Comparison of ENCODE assay signal across 8 cellular contexts in genomic region chr16:2884041-2884451, GRCh38. TPM values are rescaled to one million over a fixed set of nuclear protein-coding genes. Genes with fewer than 3 reads are reported as not detected.
DNase-seq lines count a peak whose midpoint lies in the region; ATAC-seq and TF ChIP-seq lines count a peak whose summit lies in the region.

No MANE protein-coding gene starts in this region.

- H4K20me1 ChIP-seq in KMS-11 (ENCODE audit: insufficient read depth), result no peaks in the 10 kb centered on the region

- H3K4me1 Mint-ChIP-seq in naive thymus-derived CD8-positive, alpha-beta T cell, result peaks cover 10 to 20% (median 17%) of the 10 kb centered on the region in 4 donors

- 0 out of 2 replicates have a peak, but pooled peaks cover 9% of the 10 kb centered on the region for H3K79me2 ChIP-seq in KMS-11 (ENCODE audit: insufficient read depth, low read depth)

- H3K4me3 ChIP-seq in AG09309 (ENCODE audit: control insufficient read depth, low read depth, low read length), result peak overlapping the region; percentile 95
- H3K4me3 ChIP-seq in KMS-11 (IDR thresholded peaks at IDR 0.05; ENCODE audit: insufficient read depth, low read depth, low read length), result no peak overlapping the region
- H3K4me3 ChIP-seq in cardiac fibroblast (replicated peaks in 1 of 2; ENCODE audit: low read depth in 2 of 2, low read length in 2 of 2), result peak overlapping the region; percentile 81 to 95

- DNase-seq in AG09309 (ENCODE audit: low read depth) (no peak), cardiac fibroblast (ENCODE audit: low read depth in 2 of 2) (peak in 1 of 2 donors; percentile 25), pons (ENCODE audit: low spot score) (no peak), OCI-M1 (lab: John Stamatoyannopoulos, UW) (no peak)
- DNase-seq in naive thymus-derived CD8-positive, alpha-beta T cell, result no peak

- peak overlapping the region; percentile 96 for H3K4me2 ChIP-seq in KMS-11

- no peak for ATAC-seq in naive thymus-derived CD8-positive, alpha-beta T cell
- ATAC-seq in HG03175 (IDR thresholded peaks at IDR 0.05; ENCODE audit: unreplicated experiment) (no peak), HG03457 (IDR thresholded peaks at IDR 0.05; ENCODE audit: unreplicated experiment) (no peak)

- no peak overlapping the region; the same call in 1 of the 2 replicates for H3K9ac ChIP-seq in KMS-11

- no peak overlapping the region for H3K27ac ChIP-seq in KMS-11

- TF ChIP-seq CTCF in AG09309 (IDR thresholded peaks at IDR 0.05; ENCODE audit: control insufficient read depth, insufficient read depth, low read depth, low read length, missing control alignments) (no peak), KMS-11 (conservative IDR thresholded peaks at IDR 0.05; ENCODE audit: low read depth, low read length) (no peak), cardiac fibroblast (IDR thresholded peaks at IDR 0.05; ENCODE audit: low read depth, low read length) (no peak)

- H3K27me3 ChIP-seq in KMS-11 (ENCODE audit: insufficient read depth, low read depth), result peaks cover 22% of the 10 kb centered on the region; the same call in 1 of the 2 replicates

- no peaks in the 10 kb centered on the region for H3K27me3 Mint-ChIP-seq in naive thymus-derived CD8-positive, alpha-beta T cell

- H3K36me3 Mint-ChIP-seq in naive thymus-derived CD8-positive, alpha-beta T cell, result no peaks in the 10 kb centered on the region

- H3K9me3 Mint-ChIP-seq in naive thymus-derived CD8-positive, alpha-beta T cell, result no peaks in the 10 kb centered on the region

- H3K4me3 Mint-ChIP-seq in naive thymus-derived CD8-positive, alpha-beta T cell, result peak overlapping the region; percentile 78 to 94 (median 86)

- no peaks in the 10 kb centered on the region for H3K36me3 ChIP-seq in KMS-11 (ENCODE audit: insufficient read depth)

- peak overlapping the region; percentile 96 for H2AFZ ChIP-seq in KMS-11 (ENCODE audit: low read depth)

- peak overlapping the region in 9 of 10 donors; percentile 58 to 99 (median 92) for H3K27ac Mint-ChIP-seq in naive thymus-derived CD8-positive, alpha-beta T cell

- peaks cover 13% of the 10 kb centered on the region for H3K4me1 ChIP-seq in KMS-11 (ENCODE audit: low read depth, poor library complexity, severe bottlenecking)

- POLR2A ChIA-PET in naive thymus-derived CD8-positive, alpha-beta T cell (lab: Charles Lee), result interaction anchor here (1.3 to 2.4 kb wide), 4 partner anchors 16 to 202 kb away, joined by 4 to 17 read pairs (median 6); partner anchors contain the start of gene KCTD5

RNA-seq across cellular contexts. Expression of gene FLYWCH2, which starts 1.0 kb away (rescaled TPM):
- 10 to 100 TPM; 22.2 to 26.0 TPM for total RNA-seq in naive thymus-derived CD8-positive, alpha-beta T cell
- polyA plus RNA-seq in naive thymus-derived CD8-positive, alpha-beta T cell, result 10 to 100 TPM; 18.0 to 28.8 (median 26.5) TPM

RNA-seq across cellular contexts. Expression of gene PRSS22, which starts 26.1 kb away (rescaled TPM):
- total RNA-seq in naive thymus-derived CD8-positive, alpha-beta T cell, result not detected
- polyA plus RNA-seq in naive thymus-derived CD8-positive, alpha-beta T cell, result not detected

RNA-seq across cellular contexts. Expression of gene FLYWCH1, which starts 27.7 kb away (rescaled TPM):
- total RNA-seq in naive thymus-derived CD8-positive, alpha-beta T cell, result 100 to 1,000 TPM; 109 to 113 TPM
- polyA plus RNA-seq in naive thymus-derived CD8-positive, alpha-beta T cell, result 10 to 100 TPM in 2 of 3 donors, 1 to 10 TPM in 1; 5.9 to 18.4 (median 13.5) TPM

RNA-seq across cellular contexts. Expression of gene ZG16B, which starts 53.9 kb away (rescaled TPM):
- not detected for total RNA-seq in naive thymus-derived CD8-positive, alpha-beta T cell
- not detected for polyA plus RNA-seq in naive thymus-derived CD8-positive, alpha-beta T cell
